In the genomic region with DNA sequence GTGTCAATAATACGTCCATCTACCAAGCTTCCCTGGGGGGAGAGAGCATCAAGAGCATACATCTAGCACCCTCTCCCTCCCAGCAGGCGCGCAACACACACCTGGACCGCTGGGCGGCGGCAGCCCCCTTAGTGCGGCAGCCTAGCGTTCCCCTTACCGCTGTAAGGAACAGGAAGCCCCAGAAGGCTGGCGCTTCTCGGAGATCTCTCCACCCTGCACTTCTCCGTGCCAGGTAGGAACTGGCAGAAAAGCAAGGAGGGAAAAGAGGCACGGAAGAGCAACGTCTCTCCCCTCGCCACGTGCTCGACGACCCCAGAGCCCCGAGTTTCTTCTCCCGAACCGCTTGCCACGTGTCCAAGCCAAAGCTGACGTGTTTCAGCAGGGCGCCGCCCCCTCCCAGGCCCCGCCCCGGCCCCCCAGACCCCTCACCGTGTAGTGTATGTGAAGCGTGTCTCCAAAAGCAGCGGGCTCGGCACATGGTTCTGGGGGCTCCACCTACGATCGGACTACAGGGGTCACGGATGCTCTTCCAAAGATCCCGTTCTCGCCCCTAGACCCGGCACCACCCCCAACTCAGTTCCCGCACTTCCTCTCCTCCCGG, we compare ENCODE assay signal across 9 cellular contexts. TPM values are rescaled to one million over a fixed set of nuclear protein-coding genes. Genes with fewer than 3 reads are reported as not detected.
DNase-seq lines count a peak whose midpoint lies in the region; ATAC-seq and TF ChIP-seq lines count a peak whose summit lies in the region.
"Had no signal": no experiment of that assay in that cellular context is flagged by ENCODE, and none has a peak within 500 bp of the region (broad histone marks: within the 10 kb centered on the region; RNA-seq: fewer than 3 reads in every experiment).

No MANE protein-coding gene starts in this region.

- peak overlapping the region; percentile 76 for H3K27ac Mint-ChIP-seq in Caco-2 (ENCODE audit: unreplicated experiment)

- H3K4me1 Mint-ChIP-seq in Caco-2 (ENCODE audit: low read depth, unreplicated experiment): no peaks in the 10 kb centered on the region

- CTCF ChIA-PET in Caco-2 (lab: Charles Lee): interaction anchor here (0.6 to 3.7 kb wide), 17 partner anchors 11 to 223 kb away, joined by 3 to 34 read pairs (median 5); a partner anchor contains a TSS

- peak; percentile 72 to 96 for TF ChIP-seq CTCF in Caco-2 (IDR thresholded peaks at IDR 0.05; ENCODE audit: insufficient read depth in 1 of 2, low read depth in 1 of 2, low read length in 1 of 2, severe bottlenecking in 1 of 2, unreplicated experiment in 1 of 2)
- TF ChIP-seq CTCF in WI38 (IDR thresholded peaks at IDR 0.05; ENCODE audit: low read depth, low read length): 0 out of 2 replicates have a peak, but pooled peaks have one; percentile 11
- TF ChIP-seq CTCF in lower lobe of right lung (IDR thresholded peaks at IDR 0.05): peak; percentile 64

- DNase-seq in Caco-2 (peak; percentile 81 to 85), HT1080 (ENCODE audit: low read depth) (peak; percentile 43), cerebellum (ENCODE audit: low spot score) (peak; percentile 28), lower lobe of right lung (peak; percentile 68), NCI-H345 (lab: John Stamatoyannopoulos, UW) (no peak)
- peak; percentile 63 to 71 for DNase-seq in stimulated activated CD8-positive, alpha-beta memory T cell treated with anti-CD3 and anti-CD28 coated beads, Interleukin-15, amount 100 ng/mL, for 48 hours (ENCODE audit: low read depth in 2 of 2)

- POLR2A ChIA-PET in Caco-2 (lab: Charles Lee): interaction anchor here (0.7 to 1.8 kb wide), 6 partner anchors 14 to 1300 kb away, joined by 3 to 7 read pairs (median 4); a partner anchor contains a TSS

- ATAC-seq in GM19455 (IDR thresholded peaks at IDR 0.05; ENCODE audit: unreplicated experiment) (peak; percentile 85), lower lobe of right lung (peak; percentile 87)

- H3K27ac ChIP-seq in lower lobe of right lung: peak overlapping the region; percentile 81

- peak overlapping the region; percentile 83 for H3K4me3 Mint-ChIP-seq in Caco-2 (ENCODE audit: unreplicated experiment)

- H3K27me3 Mint-ChIP-seq in Caco-2 (ENCODE audit: insufficient read depth, unreplicated experiment): no peaks in the 10 kb centered on the region

- H3K9me3 ChIP-seq in Caco-2: no peaks in the 10 kb centered on the region
- no peaks in the 10 kb centered on the region for H3K9me3 ChIP-seq in lower lobe of right lung

- H3K27me3 ChIP-seq in Caco-2 (replicated peaks; ENCODE audit: control insufficient read depth, insufficient read depth, low read length) (no peaks in the 10 kb centered on the region), lower lobe of right lung (ENCODE audit: low read depth) (no peaks in the 10 kb centered on the region)

- peaks cover 49% of the 10 kb centered on the region for H3K36me3 Mint-ChIP-seq in Caco-2 (ENCODE audit: insufficient read depth, unreplicated experiment)

- no peaks in the 10 kb centered on the region for H3K9me3 Mint-ChIP-seq in Caco-2 (ENCODE audit: unreplicated experiment)

- peaks cover 2% of the 10 kb centered on the region; the same call in 1 of the 2 replicates for H3K36me3 ChIP-seq in Caco-2 (ENCODE audit: control insufficient read depth, insufficient read depth, low read length)
- H3K36me3 ChIP-seq in lower lobe of right lung: peaks cover 17% of the 10 kb centered on the region

- H3K4me1 ChIP-seq in Caco-2 (peaks cover 5% of the 10 kb centered on the region; the same call in 1 of the 2 replicates), lower lobe of right lung (peaks cover 11% of the 10 kb centered on the region)

- BruUV-seq in Caco-2 (replicated peaks; lab: Mats Ljungman, UMichigan): TSS peak; percentile 35

- peak overlapping the region; percentile 73 for H3K4me3 ChIP-seq in Caco-2 (ENCODE audit: low read depth, low read length)
- H3K4me3 ChIP-seq in WI38 (ENCODE audit: low read depth, low read length): peak overlapping the region; percentile 62
- H3K4me3 ChIP-seq in lower lobe of right lung: peak overlapping the region; percentile 95

- intact Hi-C loops in Caco-2 (cut with micrococcal nuclease; ENCODE audit: unreplicated experiment): loop anchor here (1.0 to 5.0 kb wide), 4 partner anchors 14 to 71 kb away; a partner anchor contains a TSS
- intact Hi-C loops in lower lobe of right lung (cut with DNase I): no loop called here

RNA-seq across cellular contexts. Expression of a gene that starts 0.6 kb away (rescaled TPM):
- total RNA-seq in Caco-2 (2022) (79.5 and 83.2 TPM in 2 replicates), cerebellum (12.7 TPM), lower lobe of right lung (24.9 TPM)
- total RNA-seq in HT1080 (2014; rRNA removed; shearing (Covaris generic)): 9.8 and 13.0 TPM in 2 replicates
- polyA plus RNA-seq in HT1080 (2015; cell fraction: cytosol; rRNA removed): 13.1 and 17.1 TPM in 2 replicates
- 31.8 and 35.7 TPM in 2 replicates for polyA plus RNA-seq in HT1080 (2015; cell fraction: nucleus; rRNA removed)

RNA-seq across cellular contexts. Expression of a gene that starts 32.6 kb away (rescaled TPM):
- 249 and 257 TPM in 2 replicates for total RNA-seq in Caco-2 (2022)
- 108 and 163 TPM in 2 replicates for total RNA-seq in HT1080 (2014; rRNA removed; shearing (Covaris generic))
- polyA plus RNA-seq in HT1080 (2015; cell fraction: cytosol; rRNA removed): 142 and 148 TPM in 2 replicates
- 148 and 162 TPM in 2 replicates for polyA plus RNA-seq in HT1080 (2015; cell fraction: nucleus; rRNA removed)
- 49.6 TPM for total RNA-seq in cerebellum
- total RNA-seq in lower lobe of right lung: 155 TPM

RNA-seq across cellular contexts. Expression of a gene that starts 46.8 kb away (rescaled TPM):
- 4.2 and 4.4 TPM in 2 replicates for total RNA-seq in Caco-2 (2022)
- total RNA-seq in HT1080 (2014; rRNA removed; shearing (Covaris generic)): 0.71 and 2.1 TPM in 2 replicates
- polyA plus RNA-seq in HT1080 (2015; cell fraction: cytosol; rRNA removed): 0.92 and 1.3 TPM in 2 replicates
- polyA plus RNA-seq in HT1080 (2015; cell fraction: nucleus; rRNA removed): 0.91 and 0.96 TPM in 2 replicates
- total RNA-seq in cerebellum: 5.7 TPM
- total RNA-seq in lower lobe of right lung: 0.77 TPM

RNA-seq across cellular contexts. Expression of a gene that starts 53.4 kb away (rescaled TPM):
- total RNA-seq in Caco-2 (2022) (0.63 TPM in 1 of 2 replicates, not detected in the other), cerebellum (not detected), lower lobe of right lung (not detected)
- not detected in 2 replicates for total RNA-seq in HT1080 (2014; rRNA removed; shearing (Covaris generic))
- polyA plus RNA-seq in HT1080 (2015; cell fraction: cytosol; rRNA removed): not detected in 2 replicates
- polyA plus RNA-seq in HT1080 (2015; cell fraction: nucleus; rRNA removed): not detected in 2 replicates
- total RNA-seq: activated CD8-positive, alpha-beta memory T cell treated with anti-CD3 and anti-CD28 coated beads for 36 hours had no signal

RNA-seq across cellular contexts. Expression of a gene that starts 59.0 kb away (rescaled TPM):
- 5.1 and 5.2 TPM in 2 replicates for total RNA-seq in Caco-2 (2022)
- total RNA-seq in HT1080 (2014; rRNA removed; shearing (Covaris generic)): 0.07 and 0.11 TPM in 2 replicates
- polyA plus RNA-seq in HT1080 (2015; cell fraction: cytosol; rRNA removed): 0.41 and 0.60 TPM in 2 replicates
- 0.76 and 4.4 TPM in 2 replicates for polyA plus RNA-seq in HT1080 (2015; cell fraction: nucleus; rRNA removed)
- 10.8 TPM for total RNA-seq in cerebellum
- 5.9 TPM for total RNA-seq in lower lobe of right lung

Comparison
In these comparisons a context has a peak if more than half of its experiments do, and no peak if none do; other contexts are left out.
1. CTCF ChIP-seq: peak in every context shown above with its lines; median percentile 84 in Caco-2; 64 in lower lobe of right lung; 11 in WI38.